ENCODE assay signal across 12 cellular contexts in genomic region chr16:11550651-11551498, GRCh38. TPM values are rescaled to one million over a fixed set of nuclear protein-coding genes. Genes with fewer than 3 reads are reported as not detected.
A peak's percentile ranks its signal among the peaks of the same experiment; 100 is the strongest.
DNase-seq lines count a peak whose midpoint lies in the region; ATAC-seq and TF ChIP-seq lines count a peak whose summit lies in the region.
"Had no signal": no experiment of that assay in that cellular context is flagged by ENCODE, and none has a peak within 500 bp of the region (broad histone marks: within the 10 kb centered on the region; RNA-seq: fewer than 3 reads in every experiment).

No MANE protein-coding gene starts in this region.

- H3K4me1 ChIP-seq in right cardiac atrium (ENCODE audit: control insufficient read depth, insufficient read depth, low read length): no peaks in the 10 kb centered on the region
- H3K4me1 ChIP-seq in right atrium auricular region: peaks cover 0 to 9% of the 10 kb centered on the region in 2 donors
- peaks cover 25% of the 10 kb centered on the region for H3K4me1 ChIP-seq in vagina

- DNase-seq in right cardiac atrium: peak in 1 of 3 donors; percentile 18
- no peak for DNase-seq in right atrium auricular region (ENCODE audit: low spot score)
- DNase-seq in myocyte (ENCODE audit: low read depth): peak; percentile 28
- DNase-seq in vagina (ENCODE audit: extremely low spot score in 2 of 2): no peak
- no peak for DNase-seq in HUDEP-2 (lab: John Stamatoyannopoulos, UW; ENCODE audit: unreplicated experiment in 76 of 76)
- no peak for DNase-seq in HPDE6-E6E7 (ENCODE audit: extremely low spot score)
- DNase-seq: brain microvascular endothelial cell; effector CD4-positive, alpha-beta T cell; GM23248; naive B cell had no signal

- no peaks in the 10 kb centered on the region for H3K27me3 ChIP-seq in right cardiac atrium (ENCODE audit: control insufficient read depth, insufficient read depth)
- H3K27me3 ChIP-seq in right atrium auricular region: no peaks in the 10 kb centered on the region
- H3K27me3 ChIP-seq in vagina: no peaks in the 10 kb centered on the region
- H3K27me3 ChIP-seq: brain microvascular endothelial cell had no signal

- 69% methylated on average over 14 of the region's 14 CpGs for whole genome bisulfite sequencing in right cardiac atrium

- H3K9me3 ChIP-seq in right cardiac atrium (ENCODE audit: control insufficient read depth, low read length): no peaks in the 10 kb centered on the region
- peaks cover 0 to 6% of the 10 kb centered on the region in 2 donors for H3K9me3 ChIP-seq in right atrium auricular region
- H3K9me3 ChIP-seq in vagina: no peaks in the 10 kb centered on the region

- intact Hi-C loops in right cardiac atrium (cut with DNase I): no loop called here
- intact Hi-C loops in vagina (cut with DNase I): no loop called here

- peak overlapping the region; percentile 42 for H3K27ac ChIP-seq in right cardiac atrium (ENCODE audit: low read length)
- no peak overlapping the region for H3K27ac ChIP-seq in right atrium auricular region
- peak overlapping the region; percentile 42 for H3K27ac ChIP-seq in vagina
- H3K27ac ChIP-seq: brain microvascular endothelial cell, GM23248 had no signal

- TF ChIP-seq CTCF in right atrium auricular region (IDR thresholded peaks at IDR 0.05): no peak
- TF ChIP-seq CTCF in vagina (IDR thresholded peaks at IDR 0.05): no peak

- peaks cover 68% of the 10 kb centered on the region for H3K36me3 ChIP-seq in right atrium auricular region
- peaks cover 2 to 66% of the 10 kb centered on the region in 2 donors for H3K36me3 ChIP-seq in vagina
- H3K36me3 ChIP-seq: brain microvascular endothelial cell had no signal

- ATAC-seq in right cardiac atrium (no peak), esophagus mucosa (peak; percentile 77), GM19023 (IDR thresholded peaks at IDR 0.05; ENCODE audit: unreplicated experiment) (no peak)

- H3K4me3 ChIP-seq in right cardiac atrium (ENCODE audit: low read length) (no peak overlapping the region), right atrium auricular region (no peak overlapping the region), vagina (no peak overlapping the region)
- H3K4me3 ChIP-seq: GM23248 had no signal

- TF ChIP-seq POLR2A in vagina (IDR thresholded peaks at IDR 0.05): no peak

RNA-seq across cellular contexts. Expression of gene LITAF, which starts 35.8 kb away (rescaled TPM):
- total RNA-seq in right cardiac atrium (10 to 100 TPM; 54.0 to 76.5 (median 65.3) TPM), right atrium auricular region (10 to 100 TPM; 48.1 to 50.7 TPM), esophagus mucosa (36.9 TPM), myocyte (3.3 and 5.3 TPM in 2 replicates), vagina (111 TPM)
- 25.7 TPM for polyA plus RNA-seq in right cardiac atrium
- 12.6 TPM for polyA plus RNA-seq in myocyte (2012)

Comparison
In these comparisons a context has a peak if more than half of its experiments do, and no peak if none do; other contexts are left out.
1. H3K27ac ChIP-seq: peak in right cardiac atrium (single experiment) and vagina (single experiment); none in right atrium auricular region (0 of 2).